17 cellular contexts compared by ENCODE assay signal in the genomic region with DNA sequence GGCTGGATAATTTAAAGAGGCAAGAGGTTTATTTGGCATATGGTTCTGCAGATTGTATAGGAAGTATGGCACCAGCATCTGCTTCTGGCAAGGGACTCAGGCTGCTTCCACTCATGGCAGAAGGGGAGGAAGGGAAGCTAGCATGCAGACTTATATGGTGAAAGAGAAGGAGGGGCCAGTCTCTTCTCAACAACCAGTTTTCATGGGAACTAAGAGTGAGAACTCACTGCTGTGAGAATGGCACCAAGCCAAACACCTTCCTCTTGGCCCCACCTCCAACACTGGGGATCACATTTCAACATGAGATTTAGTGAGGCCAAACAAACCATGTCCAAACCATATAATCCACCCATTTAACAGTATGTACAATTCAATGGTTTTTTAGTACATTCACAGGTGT.
DNase-seq lines count a peak whose midpoint lies in the region; ATAC-seq and TF ChIP-seq lines count a peak whose summit lies in the region.
"Had no signal": no experiment of that assay in that cellular context is flagged by ENCODE, and none has a peak within 500 bp of the region (broad histone marks: within the 10 kb centered on the region; RNA-seq: fewer than 3 reads in every experiment).

No MANE protein-coding gene starts in this region.

- peaks cover 0 to 4% (median 0%) of the 10 kb centered on the region in 7 donors for H3K9me3 Mint-ChIP-seq in CD14-positive monocyte
- H3K9me3 Mint-ChIP-seq: activated B cell treated with CpG ODN at 0.5 μM for 24 hours had no signal

- peak; percentile 15 for DNase-seq in GM12864 (ENCODE audit: low read depth)
- peak; percentile 51 for DNase-seq in NCI-H1092 treated with DMSO at 0.1 percent for 48 hours (lab: John Stamatoyannopoulos, UW)
- peak; percentile 28 for DNase-seq in RPMI7951 (ENCODE audit: low read depth)
- no peak for DNase-seq in medulla oblongata (ENCODE audit: extremely low spot score)
- DNase-seq in MM.1S, result no peak
- no peak for DNase-seq in CD14-positive monocyte (ENCODE audit: low spot score)
- DNase-seq: activated B cell treated with CpG ODN at 0.5 μM for 24 hours; activated T-cell treated with anti-CD3 and anti-CD28 coated beads, Interleukin-2, amount 50 U/mL, for 1 hour; amygdala; C1 segment of cervical spinal cord; effector CD4-positive, alpha-beta T cell; gastrocnemius medialis; NK-92 treated with Interleukin-12 subunit alpha and Interleukin-12 subunit beta, amount 100 ng/mL, for 24 hours; right cardiac atrium; SK-N-SH had no signal

- H3K27ac ChIP-seq in BLaER1, result no peak overlapping the region
- no peak overlapping the region for H3K27ac ChIP-seq in MM.1S (ENCODE audit: low read length)
- H3K27ac ChIP-seq: gastrocnemius medialis had no signal

- H3K4me2 ChIP-seq in BLaER1 (peak overlapping the region; percentile 13; the same call in 1 of the 2 replicates), MM.1S (ENCODE audit: low read depth, low read length) (no peak overlapping the region)
- H3K4me2 ChIP-seq: SK-N-SH had no signal

- H3K9ac ChIP-seq in BLaER1 (no peak overlapping the region), MM.1S (ENCODE audit: low read length) (no peak overlapping the region)
- H3K9ac ChIP-seq: SK-N-SH had no signal

- peaks cover 8% of the 10 kb centered on the region for H3K4me1 Mint-ChIP-seq in CD14-positive monocyte

- no peaks in the 10 kb centered on the region for H3K9me3 ChIP-seq in BLaER1
- H3K9me3 ChIP-seq in MM.1S (replicated peaks; ENCODE audit: insufficient read depth, low read length), result no peaks in the 10 kb centered on the region
- H3K9me3 ChIP-seq: gastrocnemius medialis, SK-N-SH had no signal

- H3K4me3 ChIP-seq in BLaER1 (no peak overlapping the region), GM12864 (ENCODE audit: low read depth, low read length) (no peak overlapping the region), MM.1S (ENCODE audit: low read length) (no peak overlapping the region)
- H3K4me3 ChIP-seq: gastrocnemius medialis had no signal

- H3K27ac Mint-ChIP-seq in CD14-positive monocyte, result no peak overlapping the region
- H3K27ac Mint-ChIP-seq: activated B cell treated with CpG ODN at 0.5 μM for 24 hours had no signal

- H2AFZ ChIP-seq in MM.1S (ENCODE audit: low read length), result no peak overlapping the region

- intact Hi-C loops in CD14-positive monocyte (cut with micrococcal nuclease), result no loop called here

- no peaks in the 10 kb centered on the region for H3K9me2 ChIP-seq in MM.1S (replicated peaks; ENCODE audit: insufficient read depth, low read length)
- H3K9me2 ChIP-seq: SK-N-SH had no signal

- no peak for ATAC-seq in HG03025 (IDR thresholded peaks at IDR 0.05; ENCODE audit: low FRiP score, unreplicated experiment)
- ATAC-seq: gastrocnemius medialis, right cardiac atrium had no signal

- H3K36me3 ChIP-seq in BLaER1 (no peaks in the 10 kb centered on the region), MM.1S (replicated peaks; ENCODE audit: insufficient read depth, low read length) (no peaks in the 10 kb centered on the region)
- H3K36me3 ChIP-seq: gastrocnemius medialis had no signal

- no peaks in the 10 kb centered on the region for H3F3A ChIP-seq in MM.1S (ENCODE audit: insufficient read depth, low read length)

- peaks cover 0 to 2% (median 2%) of the 10 kb centered on the region in 3 donors for H3K27me3 Mint-ChIP-seq in CD14-positive monocyte (ENCODE audit: low read depth in 3 of 3)

- H3K27me3 ChIP-seq in BLaER1, result no peaks in the 10 kb centered on the region
- H3K27me3 ChIP-seq in MM.1S (replicated peaks; ENCODE audit: insufficient read depth, low read length), result no peaks in the 10 kb centered on the region
- H3K27me3 ChIP-seq: gastrocnemius medialis had no signal

- no peaks in the 10 kb centered on the region for H3K79me2 ChIP-seq in MM.1S (ENCODE audit: low read length)

- no peak overlapping the region for H3K4me3 Mint-ChIP-seq in CD14-positive monocyte
- H3K4me3 Mint-ChIP-seq: activated B cell treated with CpG ODN at 0.5 μM for 24 hours had no signal

- H4K20me1 ChIP-seq in BLaER1 (no peaks in the 10 kb centered on the region), MM.1S (ENCODE audit: insufficient read depth, low read length) (no peaks in the 10 kb centered on the region)

- no peaks in the 10 kb centered on the region for H3K36me3 Mint-ChIP-seq in CD14-positive monocyte

- H3K4me1 ChIP-seq in BLaER1 (peaks cover 45% of the 10 kb centered on the region), MM.1S (ENCODE audit: low read length) (no peaks in the 10 kb centered on the region)
- H3K4me1 ChIP-seq: gastrocnemius medialis had no signal

- TF ChIP-seq CTCF in GM12864 (IDR thresholded peaks at IDR 0.05; ENCODE audit: low read depth, low read length, missing control alignments) (no peak), MM.1S (IDR thresholded peaks at IDR 0.05; ENCODE audit: low read length) (no peak), CD14-positive monocyte (IDR thresholded peaks at IDR 0.05) (no peak)

Comparison
In these comparisons a context has a peak if more than half of its experiments do, and no peak if none do; other contexts are left out.
1. DNase-seq: peak in GM12864 (single experiment), NCI-H1092 treated with DMSO at 0.1 percent for 48 hours (single experiment) and RPMI7951 (single experiment); none in medulla oblongata (single experiment), MM.1S (single experiment) and CD14-positive monocyte (single experiment).